In genomic region chr13:66831317-66831716, GRCh38 we compare ENCODE assay signal across 13 cellular contexts.
DNase-seq lines count a peak whose midpoint lies in the region; ATAC-seq lines count a peak whose summit lies in the region.
"Had no signal": no experiment of that assay in that cellular context is flagged by ENCODE, and none has a peak within 500 bp of the region (broad histone marks: within the 10 kb centered on the region; RNA-seq: fewer than 3 reads in every experiment).

No MANE protein-coding gene starts in this region.

- no peaks in the 10 kb centered on the region for H3K4me1 Mint-ChIP-seq in T-helper 17 cell

- no peak overlapping the region for H3K27ac Mint-ChIP-seq in T-helper 17 cell
- H3K27ac Mint-ChIP-seq: WTC11 had no signal

- H3K4me3 Mint-ChIP-seq in T-helper 17 cell, result no peak overlapping the region
- H3K4me3 Mint-ChIP-seq: WTC11 had no signal

- no peaks in the 10 kb centered on the region for H3K36me3 Mint-ChIP-seq in T-helper 17 cell (ENCODE audit: low read depth)
- H3K36me3 Mint-ChIP-seq: WTC11 had no signal

- peak; percentile 16 for DNase-seq in DMS53 (lab: John Stamatoyannopoulos, UW)
- DNase-seq in dermis microvascular lymphatic vessel endothelial cell (ENCODE audit: low read depth in 2 of 2), result peak; percentile 31 to 64
- no peak for DNase-seq in T-helper 17 cell
- DNase-seq in NCI-H82 treated with DMSO at 0.1 percent for 48 hours (lab: John Stamatoyannopoulos, UW; ENCODE audit: unreplicated experiment), result no peak
- no peak for DNase-seq in EL
- DNase-seq: activated effector memory CD4-positive, alpha-beta T cell treated with Interleukin-2 at 50 U/mL for 16 hours; NCI-H524 treated with DMSO at 0.1 percent for 48 hours; right cardiac atrium; stimulated activated CD4-positive, alpha-beta T cell treated with anti-CD3 and anti-CD28 coated beads, Interleukin-4, amount 100 ng/mL, for 24 hours had no signal

- no peaks in the 10 kb centered on the region for H3K27me3 Mint-ChIP-seq in T-helper 17 cell

- ATAC-seq in GM19397 (IDR thresholded peaks at IDR 0.05; ENCODE audit: unreplicated experiment), result peak; percentile 64
- peak; percentile 69 for ATAC-seq in HG03469 (IDR thresholded peaks at IDR 0.05; ENCODE audit: unreplicated experiment)
- no peak for ATAC-seq in T-helper 17 cell
- ATAC-seq in HG02623 (IDR thresholded peaks at IDR 0.05; ENCODE audit: unreplicated experiment), result no peak
- ATAC-seq: right cardiac atrium, WTC11 had no signal

- no peaks in the 10 kb centered on the region for H3K9me3 ChIP-seq in T-helper 17 cell (ENCODE audit: control insufficient read depth, low read length, poor library complexity, severe bottlenecking)

Comparison
In these comparisons a context has a peak if more than half of its experiments do, and no peak if none do; other contexts are left out.
1. DNase-seq: peak in DMS53 (single experiment) and dermis microvascular lymphatic vessel endothelial cell (2 of 2); none in T-helper 17 cell (0 of 3), NCI-H82 treated with DMSO at 0.1 percent for 48 hours (single experiment) and EL (single experiment).
2. ATAC-seq: peak in GM19397 (single experiment) and HG03469 (single experiment); none in T-helper 17 cell (single experiment) and HG02623 (single experiment).